1 cellular context compared by ENCODE assay signal in genomic region chr4:132557660-132558059, GRCh38.
TF ChIP-seq lines count a peak whose summit lies in the region.

No MANE protein-coding gene starts in this region.

TF ChIP-seq in SK-N-SH treated with all-trans-retinoic acid at 6 μM for 48 hours, 23 proteins besides CTCF, POLR2A, EP300 and RAD21 (continued from another document):
- no peak for TF ChIP-seq ZFP30 (CRISPR knock-in tag; IDR thresholded peaks at IDR 0.05)
- TF ChIP-seq TCF4 (CRISPR knock-in tag; IDR thresholded peaks at IDR 0.05; ENCODE audit: borderline replicate concordance): no peak
- TF ChIP-seq ISL1 (CRISPR knock-in tag; IDR thresholded peaks at IDR 0.05): no peak
- no peak for TF ChIP-seq GLIS3 (CRISPR knock-in tag; IDR thresholded peaks at IDR 0.05)
- TF ChIP-seq ZNF70 (CRISPR knock-in tag; IDR thresholded peaks at IDR 0.05): no peak
- no peak for TF ChIP-seq OSR1 (CRISPR knock-in tag; IDR thresholded peaks at IDR 0.05)
- no peak for TF ChIP-seq BACH2 (CRISPR knock-in tag; IDR thresholded peaks at IDR 0.05; ENCODE audit: borderline replicate concordance)
- TF ChIP-seq ESRRG (CRISPR knock-in tag; IDR thresholded peaks at IDR 0.05): no peak
- no peak for TF ChIP-seq ZC3H10 (CRISPR knock-in tag; IDR thresholded peaks at IDR 0.05)
